16 cellular contexts compared by ENCODE assay signal in the genomic region with DNA sequence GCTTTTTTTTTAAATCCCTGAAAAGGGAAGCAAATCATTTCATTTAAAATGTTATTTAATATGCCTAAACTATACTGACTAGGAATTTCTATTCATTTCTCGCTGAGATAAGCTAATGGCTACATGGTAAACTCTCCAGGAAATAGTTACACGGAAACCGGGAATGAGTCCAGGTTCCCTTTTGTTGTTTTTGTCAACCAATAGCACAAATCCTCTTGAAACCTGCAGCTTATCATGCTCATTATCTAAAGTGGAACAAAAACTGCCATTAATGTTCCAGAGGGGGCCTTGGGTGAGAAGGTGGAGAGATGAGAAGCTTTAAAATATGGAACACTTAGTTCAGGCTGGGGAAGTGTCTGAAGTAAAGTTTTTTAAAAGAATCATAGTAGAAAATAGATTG.
DNase-seq lines count a peak whose midpoint lies in the region; ATAC-seq and TF ChIP-seq lines count a peak whose summit lies in the region.
"Had no signal": no experiment of that assay in that cellular context is flagged by ENCODE, and none has a peak within 500 bp of the region (broad histone marks: within the 10 kb centered on the region; RNA-seq: fewer than 3 reads in every experiment).

No MANE protein-coding gene starts in this region.

- no peaks in the 10 kb centered on the region for H3K27me3 ChIP-seq in thyroid gland
- H3K27me3 ChIP-seq: tibial artery had no signal

- ATAC-seq in activated CD4-positive, CD25-positive, alpha-beta regulatory T cell treated with anti-CD3 and anti-CD28 coated beads, Interleukin-2, amount 50 U/mL, for 24 hours, result no peak
- ATAC-seq: naive thymus-derived CD4-positive, alpha-beta T cell had no signal

- TF ChIP-seq CTCF in thyroid gland (IDR thresholded peaks at IDR 0.05) (no peak), coronary artery (IDR thresholded peaks at IDR 0.05) (no peak)

- 11 to 17% methylated on average over 3 of the region's 3 CpGs for WGBS in thyroid gland, 2 donors

- H3K9me3 ChIP-seq in thyroid gland, result no peaks in the 10 kb centered on the region
- H3K9me3 ChIP-seq: tibial artery had no signal

- no peak overlapping the region for H3K4me3 ChIP-seq in thyroid gland (replicated peaks in 1 of 3)
- H3K4me3 ChIP-seq in coronary artery, result no peak overlapping the region
- H3K4me3 ChIP-seq: tibial artery had no signal

- H3K4me1 ChIP-seq in thyroid gland, result peaks cover 0 to 7% of the 10 kb centered on the region in 2 donors

- H3K36me3 ChIP-seq in thyroid gland, result no peaks in the 10 kb centered on the region
- H3K36me3 ChIP-seq: tibial artery had no signal

- DNase-seq in NCI-H1417 (lab: John Stamatoyannopoulos, UW) (peak; percentile 6 to 72 (median 26)), NCI-H1417 treated with DMSO at 0.1 percent for 48 hours (lab: John Stamatoyannopoulos, UW) (no peak), NCI-H2171 treated with DMSO at 0.1 percent for 48 hours (lab: John Stamatoyannopoulos, UW) (peak; percentile 98), dermis microvascular lymphatic vessel endothelial cell (ENCODE audit: low read depth in 2 of 2) (peak; percentile 84 to 86), thyroid gland (peak; percentile 32 to 39), iPS-NIHi11 (ENCODE audit: low spot score) (no peak), coronary artery (ENCODE audit: low spot score) (no peak)
- DNase-seq: activated CD4-positive, alpha-beta T cell treated with anti-CD3 and anti-CD28 coated beads, Interleukin-2, amount 50 U/mL, for 1 hour; activated T-cell treated with anti-CD3 and anti-CD28 coated beads, Interleukin-2, amount 50 U/mL, for 1 hour; CD4-positive, alpha-beta memory T cell; GDM1; naive thymus-derived CD4-positive, alpha-beta T cell; Right ventricle myocardium superior; T1000; tibial artery had no signal

- TF ChIP-seq POLR2A in thyroid gland (IDR thresholded peaks at IDR 0.05), result no peak

- H3K27ac ChIP-seq in thyroid gland, result no peak overlapping the region
- no peak overlapping the region for H3K27ac ChIP-seq in coronary artery
- H3K27ac ChIP-seq: tibial artery had no signal

- intact Hi-C loops in thyroid gland (cut with DNase I), result no loop called here

Comparison
In these comparisons a context has a peak if more than half of its experiments do, and no peak if none do; other contexts are left out.
1. DNase-seq: peak in NCI-H1417 (3 of 3), NCI-H2171 treated with DMSO at 0.1 percent for 48 hours (single experiment), dermis microvascular lymphatic vessel endothelial cell (2 of 2) and thyroid gland (2 of 2); none in NCI-H1417 treated with DMSO at 0.1 percent for 48 hours (single experiment), iPS-NIHi11 (single experiment) and coronary artery (single experiment).